1 cellular context compared by ENCODE assay signal in genomic region chr5:124658867-124659557, GRCh38.
TF ChIP-seq lines count a peak whose summit lies in the region.

No MANE protein-coding gene starts in this region.

TF ChIP-seq in K562, 482 proteins besides CTCF, POLR2A, EP300 and RAD21 (continued from another document and continues in another):
- TF ChIP-seq CUX1 (CRISPR knock-in tag; IDR thresholded peaks at IDR 0.05) (0 out of 2 replicates have a peak, but pooled peaks have one; percentile 45), ZBED1 (IDR thresholded peaks at IDR 0.05) (no peak), ARID2 (IDR thresholded peaks at IDR 0.05) (peak; percentile 27; the same call in 1 of the 2 replicates), PCBP2 (IDR thresholded peaks at IDR 0.05; ENCODE audit: low read depth, low read length, poor library complexity, severe bottlenecking) (no peak), HES1 (IDR thresholded peaks at IDR 0.05; ENCODE audit: low read depth) (no peak), ZNF41 (CRISPR knock-in tag; conservative IDR thresholded peaks at IDR 0.05) (no peak), NCOR1 (IDR thresholded peaks at IDR 0.05) (0 out of 2 replicates have a peak, but pooled peaks have one; percentile 19), PPARD (CRISPR knock-in tag; IDR thresholded peaks at IDR 0.05) (no peak), JUND (IDR thresholded peaks at IDR 0.05; ENCODE audit: borderline replicate concordance, low read depth, low read length) (no peak), JUND (tag; IDR thresholded peaks at IDR 0.05; ENCODE audit: borderline replicate concordance, low read depth, low read length) (no peak), GTF2E2 (tag; IDR thresholded peaks at IDR 0.05) (no peak), ZNF175 (CRISPR knock-in tag; IDR thresholded peaks at IDR 0.05; ENCODE audit: low read depth) (no peak), MTA3 (IDR thresholded peaks at IDR 0.05; ENCODE audit: borderline replicate concordance) (0 out of 2 replicates have a peak, but pooled peaks have one; percentile 21), MEIS2 (IDR thresholded peaks at IDR 0.05; ENCODE audit: partially characterized antibody) (peak; percentile 54), TBL1XR1 (IDR thresholded peaks at IDR 0.05; ENCODE audit: low read length in 2 of 2) (no peak), TEAD4 (IDR thresholded peaks at IDR 0.05; ENCODE audit: low read length) (peak; percentile 45; the same call in 1 of the 2 replicates), TEAD4 (CRISPR knock-in tag; IDR thresholded peaks at IDR 0.05; ENCODE audit: borderline replicate concordance) (no peak), NBN (IDR thresholded peaks at IDR 0.05; ENCODE audit: low read depth) (peak; percentile 38; the same call in 1 of the 2 replicates), HOXB6 (CRISPR knock-in tag; IDR thresholded peaks at IDR 0.05; ENCODE audit: borderline replicate concordance) (no peak), STAT5A (IDR thresholded peaks at IDR 0.05; ENCODE audit: borderline replicate concordance, low read length) (0 out of 2 replicates have a peak, but pooled peaks have one; percentile 4), RBM22 (IDR thresholded peaks at IDR 0.05; ENCODE audit: low read depth, low read length, poor library complexity, severe bottlenecking) (no peak), ESRRB (CRISPR knock-in tag; IDR thresholded peaks at IDR 0.05; ENCODE audit: borderline replicate concordance) (no peak), NCOA1 (IDR thresholded peaks at IDR 0.05; ENCODE audit: low read depth) (0 out of 2 replicates have a peak, but pooled peaks have one; percentile 25), KLF16 (IDR thresholded peaks at IDR 0.05) (0 out of 2 replicates have a peak, but pooled peaks have one; percentile 6), ATF6 (CRISPR knock-in tag; IDR thresholded peaks at IDR 0.05) (no peak), MAFK (IDR thresholded peaks at IDR 0.05; ENCODE audit: low read length) (no peak), CBFA2T3 (IDR thresholded peaks at IDR 0.05) (peak; percentile 66), DACH1 (IDR thresholded peaks at IDR 0.05; ENCODE audit: partially characterized antibody) (peak; percentile 68), ZNF436 (CRISPR knock-in tag; IDR thresholded peaks at IDR 0.05) (no peak), ZNF212 (CRISPR knock-in tag; IDR thresholded peaks at IDR 0.05) (no peak), E4F1 (CRISPR knock-in tag; IDR thresholded peaks at IDR 0.05; ENCODE audit: borderline replicate concordance) (no peak), CBFA2T2 (conservative IDR thresholded peaks at IDR 0.05) (peak; percentile 30; the same call in 1 of the 2 replicates), FOXO4 (CRISPR knock-in tag; IDR thresholded peaks at IDR 0.05) (no peak), SRSF9 (IDR thresholded peaks at IDR 0.05; ENCODE audit: borderline replicate concordance, low read depth, low read length) (no peak), SPI1 (IDR thresholded peaks at IDR 0.05; ENCODE audit: borderline replicate concordance, low read depth, low read length) (peak; percentile 98)
- TF ChIP-seq, protein P1, sequence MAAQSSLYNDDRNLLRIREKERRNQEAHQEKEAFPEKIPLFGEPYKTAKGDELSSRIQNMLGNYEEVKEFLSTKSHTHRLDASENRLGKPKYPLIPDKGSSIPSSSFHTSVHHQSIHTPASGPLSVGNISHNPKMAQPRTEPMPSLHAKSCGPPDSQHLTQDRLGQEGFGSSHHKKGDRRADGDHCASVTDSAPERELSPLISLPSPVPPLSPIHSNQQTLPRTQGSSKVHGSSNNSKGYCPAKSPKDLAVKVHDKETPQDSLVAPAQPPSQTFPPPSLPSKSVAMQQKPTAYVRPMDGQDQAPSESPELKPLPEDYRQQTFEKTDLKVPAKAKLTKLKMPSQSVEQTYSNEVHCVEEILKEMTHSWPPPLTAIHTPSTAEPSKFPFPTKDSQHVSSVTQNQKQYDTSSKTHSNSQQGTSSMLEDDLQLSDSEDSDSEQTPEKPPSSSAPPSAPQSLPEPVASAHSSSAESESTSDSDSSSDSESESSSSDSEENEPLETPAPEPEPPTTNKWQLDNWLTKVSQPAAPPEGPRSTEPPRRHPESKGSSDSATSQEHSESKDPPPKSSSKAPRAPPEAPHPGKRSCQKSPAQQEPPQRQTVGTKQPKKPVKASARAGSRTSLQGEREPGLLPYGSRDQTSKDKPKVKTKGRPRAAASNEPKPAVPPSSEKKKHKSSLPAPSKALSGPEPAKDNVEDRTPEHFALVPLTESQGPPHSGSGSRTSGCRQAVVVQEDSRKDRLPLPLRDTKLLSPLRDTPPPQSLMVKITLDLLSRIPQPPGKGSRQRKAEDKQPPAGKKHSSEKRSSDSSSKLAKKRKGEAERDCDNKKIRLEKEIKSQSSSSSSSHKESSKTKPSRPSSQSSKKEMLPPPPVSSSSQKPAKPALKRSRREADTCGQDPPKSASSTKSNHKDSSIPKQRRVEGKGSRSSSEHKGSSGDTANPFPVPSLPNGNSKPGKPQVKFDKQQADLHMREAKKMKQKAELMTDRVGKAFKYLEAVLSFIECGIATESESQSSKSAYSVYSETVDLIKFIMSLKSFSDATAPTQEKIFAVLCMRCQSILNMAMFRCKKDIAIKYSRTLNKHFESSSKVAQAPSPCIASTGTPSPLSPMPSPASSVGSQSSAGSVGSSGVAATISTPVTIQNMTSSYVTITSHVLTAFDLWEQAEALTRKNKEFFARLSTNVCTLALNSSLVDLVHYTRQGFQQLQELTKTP (IDR thresholded peaks at IDR 0.05; ENCODE audit: low read depth in 1 of 2, partially characterized antibody in 2 of 2), result no peak
- TF ChIP-seq, protein P2, sequence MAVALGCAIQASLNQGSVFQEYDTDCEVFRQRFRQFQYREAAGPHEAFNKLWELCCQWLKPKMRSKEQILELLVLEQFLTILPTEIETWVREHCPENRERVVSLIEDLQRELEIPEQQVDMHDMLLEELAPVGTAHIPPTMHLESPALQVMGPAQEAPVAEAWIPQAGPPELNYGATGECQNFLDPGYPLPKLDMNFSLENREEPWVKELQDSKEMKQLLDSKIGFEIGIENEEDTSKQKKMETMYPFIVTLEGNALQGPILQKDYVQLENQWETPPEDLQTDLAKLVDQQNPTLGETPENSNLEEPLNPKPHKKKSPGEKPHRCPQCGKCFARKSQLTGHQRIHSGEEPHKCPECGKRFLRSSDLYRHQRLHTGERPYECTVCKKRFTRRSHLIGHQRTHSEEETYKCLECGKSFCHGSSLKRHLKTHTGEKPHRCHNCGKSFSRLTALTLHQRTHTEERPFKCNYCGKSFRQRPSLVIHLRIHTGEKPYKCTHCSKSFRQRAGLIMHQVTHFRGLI (CRISPR knock-in tag; IDR thresholded peaks at IDR 0.05), result no peak
- TF ChIP-seq, protein P3, sequence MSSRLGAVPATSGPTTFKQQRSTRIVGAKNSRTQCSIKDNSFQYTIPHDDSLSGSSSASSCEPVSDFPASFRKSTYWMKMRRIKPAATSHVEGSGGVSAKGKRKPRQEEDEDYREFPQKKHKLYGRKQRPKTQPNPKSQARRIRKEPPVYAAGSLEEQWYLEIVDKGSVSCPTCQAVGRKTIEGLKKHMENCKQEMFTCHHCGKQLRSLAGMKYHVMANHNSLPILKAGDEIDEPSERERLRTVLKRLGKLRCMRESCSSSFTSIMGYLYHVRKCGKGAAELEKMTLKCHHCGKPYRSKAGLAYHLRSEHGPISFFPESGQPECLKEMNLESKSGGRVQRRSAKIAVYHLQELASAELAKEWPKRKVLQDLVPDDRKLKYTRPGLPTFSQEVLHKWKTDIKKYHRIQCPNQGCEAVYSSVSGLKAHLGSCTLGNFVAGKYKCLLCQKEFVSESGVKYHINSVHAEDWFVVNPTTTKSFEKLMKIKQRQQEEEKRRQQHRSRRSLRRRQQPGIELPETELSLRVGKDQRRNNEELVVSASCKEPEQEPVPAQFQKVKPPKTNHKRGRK (tag; IDR thresholded peaks at IDR 0.05), result no peak
- TF ChIP-seq, protein P4, sequence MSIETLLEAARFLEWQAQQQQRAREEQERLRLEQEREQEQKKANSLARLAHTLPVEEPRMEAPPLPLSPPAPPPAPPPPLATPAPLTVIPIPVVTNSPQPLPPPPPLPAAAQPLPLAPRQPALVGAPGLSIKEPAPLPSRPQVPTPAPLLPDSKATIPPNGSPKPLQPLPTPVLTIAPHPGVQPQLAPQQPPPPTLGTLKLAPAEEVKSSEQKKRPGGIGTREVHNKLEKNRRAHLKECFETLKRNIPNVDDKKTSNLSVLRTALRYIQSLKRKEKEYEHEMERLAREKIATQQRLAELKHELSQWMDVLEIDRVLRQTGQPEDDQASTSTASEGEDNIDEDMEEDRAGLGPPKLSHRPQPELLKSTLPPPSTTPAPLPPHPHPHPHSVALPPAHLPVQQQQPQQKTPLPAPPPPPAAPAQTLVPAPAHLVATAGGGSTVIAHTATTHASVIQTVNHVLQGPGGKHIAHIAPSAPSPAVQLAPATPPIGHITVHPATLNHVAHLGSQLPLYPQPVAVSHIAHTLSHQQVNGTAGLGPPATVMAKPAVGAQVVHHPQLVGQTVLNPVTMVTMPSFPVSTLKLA (conservative IDR thresholded peaks at IDR 0.05), result no peak
